Comparison of ENCODE assay signal across 8 cellular contexts in the genomic region with DNA sequence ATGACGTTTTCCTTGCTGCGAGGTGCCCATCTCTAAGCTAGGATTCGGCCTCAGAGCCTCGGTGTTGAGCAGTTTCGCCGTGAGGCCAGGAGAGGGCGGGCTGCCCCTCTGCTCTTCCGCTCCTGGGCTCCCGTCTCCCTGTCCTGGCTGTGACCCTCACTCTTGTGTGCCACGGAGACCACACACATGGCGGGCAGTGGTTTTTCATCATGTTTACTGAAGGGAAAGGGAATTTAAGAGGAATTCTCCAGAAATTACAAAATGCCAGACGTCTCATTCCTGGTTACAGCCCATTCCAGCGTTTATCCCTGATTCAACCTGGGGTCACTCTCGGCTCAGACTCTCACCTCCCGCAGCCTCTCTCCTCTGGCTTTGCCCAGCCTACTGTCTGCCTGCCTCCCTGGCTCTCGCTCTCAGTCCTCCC.
DNase-seq lines count a peak whose midpoint lies in the region; ATAC-seq, FAIRE-seq and TF ChIP-seq lines count a peak whose summit lies in the region.

No MANE protein-coding gene starts in this region.

- FAIRE-seq in keratinocyte (lab: Jason Lieb, UNC), result no peak

- in situ Hi-C loops in astrocyte of the spinal cord (cut with HindIII; ENCODE audit: low sequenced_read_pairs), result no loop called here

- no peaks in the 10 kb centered on the region for H3K79me2 ChIP-seq in keratinocyte (ENCODE audit: control insufficient read depth, insufficient read depth, low read length)

- dilution Hi-C loops in keratinocyte (cut with MboI; ENCODE audit: extremely low pct_ligation_motif_present, low sequenced_read_pairs), result no loop called here

- H3K4me3 ChIP-seq in GM12875 (ENCODE audit: low read depth, low read length), result no peak overlapping the region
- peak overlapping the region; percentile 5 for H3K4me3 ChIP-seq in astrocyte of the spinal cord (ENCODE audit: low read depth, low read length)
- no peak overlapping the region for H3K4me3 ChIP-seq in keratinocyte (ENCODE audit: control insufficient read depth in 2 of 3, extremely low read depth in 1 of 3, insufficient read depth in 2 of 3, low read depth in 1 of 3, low read length in 3 of 3)

- no peak overlapping the region for H3K4me2 ChIP-seq in keratinocyte (ENCODE audit: control insufficient read depth, extremely low read depth, insufficient read depth, low read depth, low read length)

- H3K4me1 ChIP-seq in keratinocyte (ENCODE audit: control insufficient read depth, extremely low read depth, insufficient read depth, low read length), result no peaks in the 10 kb centered on the region

- DNase-seq in AG08395 (ENCODE audit: low spot score) (peak; percentile 84), NCI-H2029 (lab: John Stamatoyannopoulos, UW) (peak; percentile 33), astrocyte of the spinal cord (ENCODE audit: low read depth, low spot score) (peak; percentile 45), keratinocyte (ENCODE audit: low read depth, low spot score) (no peak)

- H3K9ac ChIP-seq in keratinocyte (ENCODE audit: control insufficient read depth, extremely low read depth, insufficient read depth, low read length), result no peak overlapping the region

- no peaks in the 10 kb centered on the region for H3K27me3 ChIP-seq in keratinocyte (ENCODE audit: control insufficient read depth, extremely low read depth, insufficient read depth, low read length)

- H3K9me3 ChIP-seq in keratinocyte (ENCODE audit: control insufficient read depth, low read depth, low read length), result no peaks in the 10 kb centered on the region

- H3K27ac ChIP-seq in keratinocyte (ENCODE audit: control insufficient read depth, insufficient read depth, low read length), result no peak overlapping the region

- H2AFZ ChIP-seq in keratinocyte (ENCODE audit: control insufficient read depth, low read length), result no peak overlapping the region

- no peaks in the 10 kb centered on the region for H4K20me1 ChIP-seq in keratinocyte (ENCODE audit: control insufficient read depth, extremely low read depth, insufficient read depth, low read length)

- peak; percentile 81 for TF ChIP-seq CTCF in GM12875 (IDR thresholded peaks at IDR 0.05; ENCODE audit: borderline replicate concordance, insufficient read depth, low read depth, low read length)
- peak; percentile 95 for TF ChIP-seq CTCF in astrocyte of the spinal cord (IDR thresholded peaks at IDR 0.05; ENCODE audit: low read depth, low read length)
- peak; percentile 32 to 66 (median 53) for TF ChIP-seq CTCF in keratinocyte (optimal IDR thresholded peaks at IDR 0.05 in 1 of 3, IDR thresholded peaks at IDR 0.05 in 1 of 3, conservative IDR thresholded peaks at IDR 0.05 in 1 of 3; ENCODE audit: extremely low read depth in 1 of 3, insufficient read depth in 2 of 3, low read length in 3 of 3)

- no peaks in the 10 kb centered on the region for H3K9me1 ChIP-seq in keratinocyte (ENCODE audit: control insufficient read depth, extremely low read depth, insufficient read depth, low read length)

- ATAC-seq in HG03135 (IDR thresholded peaks at IDR 0.05; ENCODE audit: unreplicated experiment) (no peak), GM21390 (IDR thresholded peaks at IDR 0.05; ENCODE audit: unreplicated experiment) (no peak), GM18867 (IDR thresholded peaks at IDR 0.05; ENCODE audit: unreplicated experiment) (no peak)

- H3K36me3 ChIP-seq in keratinocyte (ENCODE audit: control insufficient read depth in 2 of 2, extremely low read depth in 1 of 2, insufficient read depth in 2 of 2, low read length in 2 of 2), result no peaks in the 10 kb centered on the region
